In genomic region chr11:120306519-120307242, GRCh38 we compare ENCODE assay signal across 9 cellular contexts. TPM values are rescaled to one million over a fixed set of nuclear protein-coding genes. Genes with fewer than 3 reads are reported as not detected.
DNase-seq lines count a peak whose midpoint lies in the region; ATAC-seq and TF ChIP-seq lines count a peak whose summit lies in the region.
"Had no signal": no experiment of that assay in that cellular context is flagged by ENCODE, and none has a peak within 500 bp of the region (broad histone marks: within the 10 kb centered on the region; RNA-seq: fewer than 3 reads in every experiment).

No MANE protein-coding gene starts in this region.

- ATAC-seq in GM18909 (IDR thresholded peaks at IDR 0.05; ENCODE audit: poor library complexity, unreplicated experiment) = no peak

- DNase-seq in GM23248 = peak; percentile 97
- peak; percentile 88 for DNase-seq in RPMI7951 (ENCODE audit: low read depth)
- DNase-seq in fibroblast of gingiva (ENCODE audit: low read depth) = peak; percentile 66
- DNase-seq in retinal pigment epithelial cell (ENCODE audit: low read depth) = no peak
- no peak for DNase-seq in activated CD4-positive, alpha-beta T cell treated with anti-CD3 and anti-CD28 coated beads, Interleukin-2, amount 50 U/mL, for 4 hours
- DNase-seq in activated naive CD4-positive, alpha-beta T cell treated with anti-CD3 and anti-CD28 coated beads, Interleukin-2, amount 50 U/mL, for 16 hours = no peak
- DNase-seq in stimulated activated CD4-positive, alpha-beta T cell treated with anti-CD3 and anti-CD28 coated beads, Interleukin-1b, Interleukin-23, amount 100 ng/mL, for 48 hours = no peak
- DNase-seq: activated gamma-delta T cell treated with Interleukin-2 at 50 U/mL for 16 hours had no signal

- H3K27me3 ChIP-seq in GM23248 (replicated peaks; ENCODE audit: insufficient read depth) = no peaks in the 10 kb centered on the region

- H3F3A ChIP-seq in GM23248 (ENCODE audit: insufficient read depth) = no peaks in the 10 kb centered on the region

- H2AFZ ChIP-seq in GM23248 = peak overlapping the region; percentile 14; the same call in 1 of the 2 replicates

- no peaks in the 10 kb centered on the region for H3K9me3 ChIP-seq in GM23248 (ENCODE audit: low read depth)

- peak; percentile 66 for TF ChIP-seq CTCF in retinal pigment epithelial cell (conservative IDR thresholded peaks at IDR 0.05; ENCODE audit: low read depth, low read length)

- peak overlapping the region; percentile 21 for H3K4me2 ChIP-seq in GM23248 (ENCODE audit: unreplicated experiment)

- H3K4me3 ChIP-seq in GM23248 (no peak overlapping the region), retinal pigment epithelial cell (ENCODE audit: low read length) (no peak overlapping the region)

- in situ Hi-C loops in GM23248 (cut with MboI) = no loop called here

- H4K20me1 ChIP-seq in GM23248 (ENCODE audit: insufficient read depth) = no peaks in the 10 kb centered on the region

- no peaks in the 10 kb centered on the region for H3K9me2 ChIP-seq in GM23248 (ENCODE audit: insufficient read depth)

- H3K4me1 ChIP-seq in GM23248 (ENCODE audit: insufficient read depth) = peaks cover 20% of the 10 kb centered on the region; the same call in 1 of the 2 replicates

- H3K79me2 ChIP-seq in GM23248 (ENCODE audit: insufficient read depth) = no peaks in the 10 kb centered on the region

- no peaks in the 10 kb centered on the region for H3K36me3 ChIP-seq in GM23248 (ENCODE audit: low read depth)

- 0 out of 2 replicates have a peak overlapping the region, but pooled peaks have one; percentile 12 for H3K9ac ChIP-seq in GM23248

- WGBS in GM23248 (ENCODE audit: low coverage in 1 of 2, low lambda C conversion rate in 2 of 2, missing lambda C conversion rate in 2 of 2), 2 experiments = 35 to 41% methylated on average over 11 of the region's 11 CpGs

- H3K27ac ChIP-seq in GM23248 = peak overlapping the region; percentile 49

RNA-seq across cellular contexts. Expression of gene TLCD5, which starts 18.4 kb away (rescaled TPM):
- total RNA-seq in GM23248 (2014; rRNA removed; shearing (Covaris generic)) = 6.8 and 11.1 TPM in 2 replicates
- polyA plus RNA-seq in GM23248 (2016; fragmentation: Nextera tagmentation; extraction: Ambion mirVana) = 10.6 and 13.5 TPM in 2 replicates
- 3.4 and 4.9 TPM in 2 replicates for total RNA-seq in RPMI7951 (2014; rRNA removed; shearing (Covaris generic))

RNA-seq across cellular contexts. Expression of gene ARHGEF12, which starts 29.5 kb away (rescaled TPM):
- 52.7 and 57.9 TPM in 2 replicates for total RNA-seq in GM23248 (2014; rRNA removed; shearing (Covaris generic))
- polyA plus RNA-seq in GM23248 (2016; fragmentation: Nextera tagmentation; extraction: Ambion mirVana) = 20.3 and 20.4 TPM in 2 replicates
- 42.0 and 46.4 TPM in 2 replicates for total RNA-seq in RPMI7951 (2014; rRNA removed; shearing (Covaris generic))

Comparison
In these comparisons a context has a peak if more than half of its experiments do, and no peak if none do; other contexts are left out.
1. DNase-seq: peak in GM23248 (single experiment), RPMI7951 (single experiment) and fibroblast of gingiva (single experiment); none in retinal pigment epithelial cell (single experiment), activated CD4-positive, alpha-beta T cell treated with anti-CD3 and anti-CD28 coated beads, Interleukin-2, amount 50 U/mL, for 4 hours (0 of 2), activated naive CD4-positive, alpha-beta T cell treated with anti-CD3 and anti-CD28 coated beads, Interleukin-2, amount 50 U/mL, for 16 hours (single experiment) and stimulated activated CD4-positive, alpha-beta T cell treated with anti-CD3 and anti-CD28 coated beads, Interleukin-1b, Interleukin-23, amount 100 ng/mL, for 48 hours (single experiment).